Comparison of ENCODE assay signal across 16 cellular contexts in genomic region chr12:122908915-122909314, GRCh38. TPM values are rescaled to one million over a fixed set of nuclear protein-coding genes. Genes with fewer than 3 reads are reported as not detected.
DNase-seq lines count a peak whose midpoint lies in the region; ATAC-seq, FAIRE-seq and TF ChIP-seq lines count a peak whose summit lies in the region.
"Had no signal": no experiment of that assay in that cellular context is flagged by ENCODE, and none has a peak within 500 bp of the region (broad histone marks: within the 10 kb centered on the region; RNA-seq: fewer than 3 reads in every experiment).

No MANE protein-coding gene starts in this region.

- H3K27me3 Mint-ChIP-seq in Caco-2 (ENCODE audit: insufficient read depth, unreplicated experiment), result no peaks in the 10 kb centered on the region

- H3K4me3 Mint-ChIP-seq in Caco-2 (ENCODE audit: unreplicated experiment), result no peak overlapping the region
- H3K4me3 Mint-ChIP-seq: CD8-positive, alpha-beta T cell had no signal

- intact Hi-C loops in Panc1 (cut with micrococcal nuclease; ENCODE audit: unreplicated experiment) (no loop called here), colonic mucosa (cut with DNase I) (no loop called here), pancreas (cut with DNase I) (no loop called here), ascending aorta (cut with DNase I) (no loop called here), Caco-2 (cut with micrococcal nuclease; ENCODE audit: unreplicated experiment) (no loop called here)

- no peak overlapping the region for H3K9ac ChIP-seq in BLaER1
- H3K9ac ChIP-seq in colonic mucosa (ENCODE audit: low read depth in 2 of 2, low read length in 2 of 2), result no peak overlapping the region

- H3K36me3 Mint-ChIP-seq in Caco-2 (ENCODE audit: insufficient read depth, unreplicated experiment), result no peaks in the 10 kb centered on the region
- H3K36me3 Mint-ChIP-seq: CD8-positive, alpha-beta T cell had no signal

- peaks cover 7% of the 10 kb centered on the region for H3K4me1 Mint-ChIP-seq in Caco-2 (ENCODE audit: low read depth, unreplicated experiment)

- H3K27ac ChIP-seq in BLaER1 (peak overlapping the region; percentile 70; the same call in 1 of the 2 replicates), Panc1 (ENCODE audit: low read length) (0 out of 2 replicates have a peak overlapping the region, but pooled peaks have one; percentile 30), colonic mucosa (peak overlapping the region; percentile 74), pancreas (no peak overlapping the region), ascending aorta (no peak overlapping the region)
- H3K27ac ChIP-seq: PC-9 had no signal

- H3K36me3 ChIP-seq in BLaER1 (no peaks in the 10 kb centered on the region), Panc1 (ENCODE audit: control insufficient read depth, insufficient read depth, low read length) (no peaks in the 10 kb centered on the region), colonic mucosa (no peaks in the 10 kb centered on the region), pancreas (no peaks in the 10 kb centered on the region), ascending aorta (no peaks in the 10 kb centered on the region), Caco-2 (ENCODE audit: control insufficient read depth, insufficient read depth, low read length) (no peaks in the 10 kb centered on the region)
- H3K36me3 ChIP-seq: BLaER1 treated with 17β-estradiol and CSF1 and Interleukin-3, amounts not matched to agents 10 nM and 100 nM had no signal

- H3K9me3 Mint-ChIP-seq in Caco-2 (ENCODE audit: unreplicated experiment), result no peaks in the 10 kb centered on the region
- H3K9me3 Mint-ChIP-seq: CD8-positive, alpha-beta T cell had no signal

- H3K27ac Mint-ChIP-seq in Caco-2 (ENCODE audit: unreplicated experiment), result no peak overlapping the region
- H3K27ac Mint-ChIP-seq: CD8-positive, alpha-beta T cell had no signal

- H4K20me1 ChIP-seq in BLaER1, result no peaks in the 10 kb centered on the region
- H4K20me1 ChIP-seq: BLaER1 treated with 17β-estradiol and CSF1 and Interleukin-3, amounts not matched to agents 10 nM and 100 nM had no signal

- peak overlapping the region; percentile 9; the same call in 1 of the 2 replicates for H3K4me2 ChIP-seq in BLaER1
- H3K4me2 ChIP-seq: PC-9 had no signal

- CTCF ChIA-PET in Panc1 (lab: Charles Lee) (no interaction called here), Caco-2 (lab: Charles Lee) (no interaction called here)

- peak; percentile 76; the same call in 1 of the 2 replicates for ATAC-seq in Panc1
- ATAC-seq in pancreas, result peak; percentile 73 to 79 (median 77)
- no peak for ATAC-seq in GM18867 (IDR thresholded peaks at IDR 0.05; ENCODE audit: unreplicated experiment)
- ATAC-seq: CD8-positive, alpha-beta T cell had no signal

- H3K4me3 ChIP-seq in BLaER1, result no peak overlapping the region
- no peak overlapping the region for H3K4me3 ChIP-seq in Panc1 (ENCODE audit: low read depth in 2 of 2, low read length in 2 of 2)
- no peak overlapping the region for H3K4me3 ChIP-seq in colonic mucosa
- no peak overlapping the region for H3K4me3 ChIP-seq in pancreas
- no peak overlapping the region for H3K4me3 ChIP-seq in ascending aorta
- no peak overlapping the region for H3K4me3 ChIP-seq in Caco-2 (ENCODE audit: low read depth, low read length)
- H3K4me3 ChIP-seq: BLaER1 treated with 17β-estradiol and CSF1 and Interleukin-3, amounts not matched to agents 10 nM and 100 nM; PC-9 had no signal

- DNase-seq in Panc1 (ENCODE audit: low read depth, low spot score), result no peak
- DNase-seq in colonic mucosa, result peak; percentile 82
- peak in 1 of 6 donors; percentile 26 for DNase-seq in pancreas
- DNase-seq in effector CD8-positive, alpha-beta T cell (lab: John Stamatoyannopoulos, UW), result no peak
- DNase-seq in ascending aorta (ENCODE audit: low spot score in 2 of 2), result no peak
- DNase-seq in Caco-2, result no peak
- DNase-seq: CD8-positive, alpha-beta T cell; NCI-H1417 treated with DMSO at 0.1 percent for 48 hours; NCI-H1930; NCI-H226; NCI-H524; PC-9 had no signal

- H3K9me3 ChIP-seq in BLaER1 (no peaks in the 10 kb centered on the region), Panc1 (ENCODE audit: control insufficient read depth, insufficient read depth, low read depth, low read length) (no peaks in the 10 kb centered on the region), colonic mucosa (no peaks in the 10 kb centered on the region), pancreas (no peaks in the 10 kb centered on the region), ascending aorta (no peaks in the 10 kb centered on the region), Caco-2 (no peaks in the 10 kb centered on the region)
- H3K9me3 ChIP-seq: BLaER1 treated with 17β-estradiol and CSF1 and Interleukin-3, amounts not matched to agents 10 nM and 100 nM had no signal

- 47 to 49% methylated on average over 6 of the region's 6 CpGs for WGBS in pancreas, 2 donors

- in situ Hi-C loops in Panc1 (cut with HindIII; ENCODE audit: low pct_unique_long_range_greater_than_20kb, low sequenced_read_pairs), result no loop called here

- no peak for TF ChIP-seq CTCF in Panc1 (IDR thresholded peaks at IDR 0.05)
- no peak for TF ChIP-seq CTCF in colonic mucosa (IDR thresholded peaks at IDR 0.05)
- TF ChIP-seq CTCF in pancreas (IDR thresholded peaks at IDR 0.05), result no peak
- no peak for TF ChIP-seq CTCF in ascending aorta (IDR thresholded peaks at IDR 0.05)
- TF ChIP-seq CTCF in Caco-2 (IDR thresholded peaks at IDR 0.05; ENCODE audit: insufficient read depth in 1 of 2, low read depth in 1 of 2, low read length in 1 of 2, severe bottlenecking in 1 of 2, unreplicated experiment in 1 of 2), result no peak

- POLR2A ChIA-PET in Panc1 (lab: Charles Lee) (no interaction called here), Caco-2 (lab: Charles Lee) (no interaction called here)

- BruUV-seq in Panc1 (replicated peaks; lab: Mats Ljungman, UMichigan), result no TSS peak
- no TSS peak for BruUV-seq in Caco-2 (replicated peaks; lab: Mats Ljungman, UMichigan)

- H3K4me1 ChIP-seq in BLaER1 (peaks cover 44% of the 10 kb centered on the region), Panc1 (ENCODE audit: control insufficient read depth, insufficient read depth, low read length) (peaks cover 8% of the 10 kb centered on the region), colonic mucosa (no peaks in the 10 kb centered on the region), pancreas (peaks cover 2 to 12% (median 5%) of the 10 kb centered on the region in 3 donors), ascending aorta (no peaks in the 10 kb centered on the region), Caco-2 (no peaks in the 10 kb centered on the region)

- no peaks in the 10 kb centered on the region for H3K27me3 ChIP-seq in BLaER1
- no peaks in the 10 kb centered on the region for H3K27me3 ChIP-seq in Panc1 (ENCODE audit: control insufficient read depth, insufficient read depth, low read length)
- H3K27me3 ChIP-seq in colonic mucosa, result no peaks in the 10 kb centered on the region
- H3K27me3 ChIP-seq in pancreas, result no peaks in the 10 kb centered on the region
- no peaks in the 10 kb centered on the region for H3K27me3 ChIP-seq in ascending aorta
- no peaks in the 10 kb centered on the region for H3K27me3 ChIP-seq in Caco-2 (replicated peaks; ENCODE audit: control insufficient read depth, insufficient read depth, low read length)
- H3K27me3 ChIP-seq: BLaER1 treated with 17β-estradiol and CSF1 and Interleukin-3, amounts not matched to agents 10 nM and 100 nM had no signal

- peak; percentile 75 for FAIRE-seq in pancreas (lab: Jason Lieb, UNC)
- FAIRE-seq: H1 had no signal

RNA-seq across cellular contexts. Expression of gene VPS37B, which starts 13.0 kb away (rescaled TPM):
- total RNA-seq in Panc1 (2021; ENCODE audit: unreplicated experiment), result 76.7 TPM
- 70.8 TPM for polyA plus RNA-seq in Panc1 (2012; ENCODE audit: insufficient read length)
- total RNA-seq in colonic mucosa, result 10 to 100 TPM; 64.8 to 73.5 TPM
- total RNA-seq in pancreas, result 10 to 100 TPM; 13.5 to 20.2 (median 17.3) TPM
- polyA plus RNA-seq in pancreas, result 10 to 100 TPM; 27.4 to 30.1 TPM
- total RNA-seq in ascending aorta, result 31.8 TPM
- 24.0 and 25.4 TPM in 2 replicates for total RNA-seq in Caco-2 (2022)

RNA-seq across cellular contexts. Expression of gene ABCB9, which starts 57.3 kb away (rescaled TPM):
- total RNA-seq in Panc1 (2021; ENCODE audit: unreplicated experiment) (32.7 TPM), colonic mucosa (1 to 10 TPM; 4.3 to 4.5 TPM), pancreas (1 to 10 TPM; 1.3 to 4.8 (median 2.7) TPM), ascending aorta (19.6 TPM), Caco-2 (2022) (6.7 and 8.1 TPM in 2 replicates)
- polyA plus RNA-seq in Panc1 (2012; ENCODE audit: insufficient read length), result 31.5 TPM
- polyA plus RNA-seq in pancreas, result 1 to 10 TPM; 4.9 to 6.7 TPM

Comparison
In these comparisons a context has a peak if more than half of its experiments do, and no peak if none do; other contexts are left out.
1. H3K27ac ChIP-seq: peak in BLaER1 (single experiment), Panc1 (single experiment) and colonic mucosa (single experiment); none in pancreas (0 of 4) and ascending aorta (0 of 2).